11 cellular contexts compared by ENCODE assay signal in the genomic region with DNA sequence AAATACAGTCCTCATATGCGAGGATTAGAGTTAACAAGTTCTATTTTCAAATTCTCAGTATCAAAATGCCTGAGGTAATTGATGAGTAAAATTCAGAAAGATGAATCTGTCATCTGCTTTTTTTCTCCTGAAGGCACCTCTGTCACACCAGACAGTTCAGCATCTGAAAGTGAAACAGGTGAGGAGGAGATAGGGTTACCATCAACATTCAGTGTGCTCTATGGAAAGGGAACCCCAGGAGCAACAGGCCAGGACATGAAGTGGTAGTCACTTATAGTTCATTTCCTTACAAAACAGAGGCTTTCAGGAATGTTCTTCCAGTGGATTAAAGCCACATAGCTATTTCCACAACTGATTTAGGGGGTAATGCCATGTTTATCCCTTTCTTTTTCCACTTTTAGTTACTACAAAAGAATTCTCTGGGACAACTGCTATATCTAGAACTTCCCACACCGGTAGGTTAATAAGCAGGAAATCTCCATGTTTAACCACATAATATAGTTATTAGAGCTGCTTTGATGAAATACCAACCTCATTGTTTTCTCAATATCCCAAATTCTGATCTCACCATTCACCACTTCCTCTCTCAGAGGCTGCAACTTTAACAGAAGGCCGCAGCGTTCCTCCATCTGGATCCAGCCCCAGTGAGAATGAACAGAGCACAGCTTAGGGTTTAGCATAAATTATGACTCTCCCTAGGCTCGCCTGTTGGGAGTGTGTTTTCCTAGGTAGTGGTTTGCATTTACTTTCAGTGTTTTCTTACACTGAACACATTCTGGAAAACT.
DNase-seq lines count a peak whose midpoint lies in the region; ATAC-seq and TF ChIP-seq lines count a peak whose summit lies in the region.
"Had no signal": no experiment of that assay in that cellular context is flagged by ENCODE, and none has a peak within 500 bp of the region (broad histone marks: within the 10 kb centered on the region; RNA-seq: fewer than 3 reads in every experiment).

No MANE protein-coding gene starts in this region.

- no peaks in the 10 kb centered on the region for H4K20me1 ChIP-seq in neural progenitor cell (ENCODE audit: low read depth)
- no peaks in the 10 kb centered on the region for H4K20me1 ChIP-seq in Karpas-422 (ENCODE audit: insufficient read depth, low read depth, low read length)

- no peak for TF ChIP-seq POLR2A in uterus (IDR thresholded peaks at IDR 0.05)

- H3K4me1 ChIP-seq in neural progenitor cell (no peaks in the 10 kb centered on the region), Karpas-422 (ENCODE audit: low read length) (no peaks in the 10 kb centered on the region), uterus (no peaks in the 10 kb centered on the region)

- H3K27me3 ChIP-seq in neural progenitor cell (no peaks in the 10 kb centered on the region), Karpas-422 (ENCODE audit: low read length) (no peaks in the 10 kb centered on the region), uterus (no peaks in the 10 kb centered on the region)

- peaks cover 4% of the 10 kb centered on the region for H3K4me1 Mint-ChIP-seq in neural progenitor cell
- H3K4me1 Mint-ChIP-seq: stimulated activated naive CD8-positive, alpha-beta T cell treated with anti-CD3 and anti-CD28 coated beads, Interleukin-15, amount 100 ng/mL, for 72 hours had no signal

- H3K27me3 Mint-ChIP-seq in neural progenitor cell (ENCODE audit: insufficient read depth, low read depth), result no peaks in the 10 kb centered on the region
- H3K27me3 Mint-ChIP-seq: progenitor cell of endocrine pancreas; stimulated activated naive CD8-positive, alpha-beta T cell treated with anti-CD3 and anti-CD28 coated beads, Interleukin-15, amount 100 ng/mL, for 72 hours had no signal

- no peak for TF ChIP-seq CTCF in neural progenitor cell (IDR thresholded peaks at IDR 0.05)
- no peak for TF ChIP-seq CTCF in uterus (IDR thresholded peaks at IDR 0.05)

- H3K4me3 ChIP-seq in neural progenitor cell, result no peak overlapping the region
- no peak overlapping the region for H3K4me3 ChIP-seq in Karpas-422 (ENCODE audit: low read length)
- no peak overlapping the region for H3K4me3 ChIP-seq in uterus

- no peaks in the 10 kb centered on the region for H3F3A ChIP-seq in neural progenitor cell (ENCODE audit: low read depth)

- DNase-seq in NCI-H524 (lab: John Stamatoyannopoulos, UW) (peak; percentile 31 to 75), neural progenitor cell (ENCODE audit: low spot score) (peak; percentile 46), dedifferentiated amniotic fluid mesenchymal stem cell (ENCODE audit: extremely low spot score) (no peak), SW 1271 (lab: John Stamatoyannopoulos, UW) (no peak), Karpas-422 (no peak), uterus (no peak)
- DNase-seq: hypothalamus; stimulated activated naive CD8-positive, alpha-beta T cell treated with anti-CD3 and anti-CD28 coated beads, Interleukin-15, amount 100 ng/mL, for 72 hours had no signal

- no peak overlapping the region for H3K27ac ChIP-seq in neural progenitor cell
- no peak overlapping the region for H3K27ac ChIP-seq in Karpas-422 (ENCODE audit: low read length)
- H3K27ac ChIP-seq in uterus, result no peak overlapping the region

- H3K9ac ChIP-seq in neural progenitor cell, result no peak overlapping the region
- H3K9ac ChIP-seq in Karpas-422 (ENCODE audit: low read length), result no peak overlapping the region

- no peak overlapping the region for H3K4me3 Mint-ChIP-seq in neural progenitor cell
- H3K4me3 Mint-ChIP-seq: stimulated activated naive CD8-positive, alpha-beta T cell treated with anti-CD3 and anti-CD28 coated beads, Interleukin-15, amount 100 ng/mL, for 72 hours had no signal

- no peaks in the 10 kb centered on the region for H3K9me2 ChIP-seq in Karpas-422 (replicated peaks; ENCODE audit: insufficient read depth, low read length)

- H3K36me3 Mint-ChIP-seq in neural progenitor cell, result no peaks in the 10 kb centered on the region

- intact Hi-C loops in uterus (cut with DNase I; ENCODE audit: low total_unique reads), result no loop called here

- peak; percentile 73 for ATAC-seq in GM19035 (IDR thresholded peaks at IDR 0.05; ENCODE audit: unreplicated experiment)
- peak; percentile 75 for ATAC-seq in HG02938 (IDR thresholded peaks at IDR 0.05; ENCODE audit: unreplicated experiment)
- ATAC-seq: stimulated activated naive CD8-positive, alpha-beta T cell treated with anti-CD3 and anti-CD28 coated beads, Interleukin-15, amount 100 ng/mL, for 72 hours had no signal

- H3K9me3 Mint-ChIP-seq in neural progenitor cell, result no peaks in the 10 kb centered on the region
- H3K9me3 Mint-ChIP-seq: stimulated activated naive CD8-positive, alpha-beta T cell treated with anti-CD3 and anti-CD28 coated beads, Interleukin-15, amount 100 ng/mL, for 72 hours had no signal

- H2AFZ ChIP-seq in neural progenitor cell (replicated peaks), result no peak overlapping the region
- H2AFZ ChIP-seq in Karpas-422 (ENCODE audit: low read length), result no peak overlapping the region

- H3K36me3 ChIP-seq in neural progenitor cell (no peaks in the 10 kb centered on the region), Karpas-422 (ENCODE audit: insufficient read depth, low read length) (no peaks in the 10 kb centered on the region), uterus (no peaks in the 10 kb centered on the region)

- H3K4me2 ChIP-seq in neural progenitor cell, result no peak overlapping the region
- H3K4me2 ChIP-seq in Karpas-422 (ENCODE audit: low read depth, low read length, poor library complexity, severe bottlenecking), result no peak overlapping the region

- H3K79me2 ChIP-seq in neural progenitor cell (ENCODE audit: low read depth) (no peaks in the 10 kb centered on the region), Karpas-422 (ENCODE audit: low read length) (no peaks in the 10 kb centered on the region)

- H3K27ac Mint-ChIP-seq in neural progenitor cell, result no peak overlapping the region
- H3K27ac Mint-ChIP-seq: progenitor cell of endocrine pancreas; stimulated activated naive CD8-positive, alpha-beta T cell treated with anti-CD3 and anti-CD28 coated beads, Interleukin-15, amount 100 ng/mL, for 72 hours had no signal

- H3K9me3 ChIP-seq in neural progenitor cell (ENCODE audit: low read depth) (no peaks in the 10 kb centered on the region), Karpas-422 (ENCODE audit: low read length) (no peaks in the 10 kb centered on the region), uterus (no peaks in the 10 kb centered on the region)

Comparison
In these comparisons a context has a peak if more than half of its experiments do, and no peak if none do; other contexts are left out.
1. DNase-seq: peak in NCI-H524 (2 of 2) and neural progenitor cell (single experiment); none in dedifferentiated amniotic fluid mesenchymal stem cell (single experiment), SW 1271 (0 of 2), Karpas-422 (single experiment) and uterus (0 of 2).